In the genomic region with DNA sequence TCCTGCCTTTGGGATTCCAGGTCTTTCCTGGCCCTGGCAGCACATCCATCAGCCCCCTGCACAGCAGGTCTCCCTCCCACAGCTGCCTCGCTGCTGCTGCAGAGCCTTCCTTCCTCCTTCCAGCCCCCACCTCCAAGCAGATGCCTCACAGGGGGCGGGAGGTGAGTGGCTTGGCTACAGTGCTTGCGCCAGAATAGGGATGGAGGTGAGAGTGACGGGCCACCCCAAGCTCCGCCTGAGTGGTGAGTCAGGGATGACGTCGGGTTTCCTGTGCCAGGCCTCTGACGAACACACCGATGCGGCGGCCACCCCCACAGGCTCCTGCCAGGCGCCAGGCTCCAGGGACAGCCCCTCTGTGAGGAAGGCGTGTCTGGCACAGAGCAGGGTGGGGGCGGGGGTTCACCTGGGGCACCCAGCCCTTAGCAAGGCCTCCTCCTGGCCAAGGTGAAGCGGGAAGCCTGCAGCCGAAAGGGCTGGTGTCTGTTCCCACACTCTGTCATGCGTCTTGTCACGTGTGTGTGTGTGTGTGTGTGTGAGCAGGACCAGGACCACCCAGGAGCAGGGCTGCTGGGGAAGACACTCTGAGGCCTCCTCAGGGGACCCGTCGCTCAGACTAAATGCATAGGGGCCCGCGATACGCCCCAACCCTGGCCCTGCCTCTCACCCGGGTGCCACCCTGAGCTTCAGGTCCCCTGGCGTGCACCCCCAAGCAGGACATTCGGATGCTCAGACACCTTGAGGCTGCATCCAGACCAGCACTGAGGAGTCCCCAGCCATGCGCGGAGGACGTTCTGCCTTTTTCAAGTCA, we compare ENCODE assay signal across 1 cellular context.
TF ChIP-seq lines count a peak whose summit lies in the region.

No MANE protein-coding gene starts in this region.

TF ChIP-seq in GM12878, 131 proteins besides CTCF, POLR2A, EP300 and RAD21 (continued from another document):
- TF ChIP-seq, protein P1, sequence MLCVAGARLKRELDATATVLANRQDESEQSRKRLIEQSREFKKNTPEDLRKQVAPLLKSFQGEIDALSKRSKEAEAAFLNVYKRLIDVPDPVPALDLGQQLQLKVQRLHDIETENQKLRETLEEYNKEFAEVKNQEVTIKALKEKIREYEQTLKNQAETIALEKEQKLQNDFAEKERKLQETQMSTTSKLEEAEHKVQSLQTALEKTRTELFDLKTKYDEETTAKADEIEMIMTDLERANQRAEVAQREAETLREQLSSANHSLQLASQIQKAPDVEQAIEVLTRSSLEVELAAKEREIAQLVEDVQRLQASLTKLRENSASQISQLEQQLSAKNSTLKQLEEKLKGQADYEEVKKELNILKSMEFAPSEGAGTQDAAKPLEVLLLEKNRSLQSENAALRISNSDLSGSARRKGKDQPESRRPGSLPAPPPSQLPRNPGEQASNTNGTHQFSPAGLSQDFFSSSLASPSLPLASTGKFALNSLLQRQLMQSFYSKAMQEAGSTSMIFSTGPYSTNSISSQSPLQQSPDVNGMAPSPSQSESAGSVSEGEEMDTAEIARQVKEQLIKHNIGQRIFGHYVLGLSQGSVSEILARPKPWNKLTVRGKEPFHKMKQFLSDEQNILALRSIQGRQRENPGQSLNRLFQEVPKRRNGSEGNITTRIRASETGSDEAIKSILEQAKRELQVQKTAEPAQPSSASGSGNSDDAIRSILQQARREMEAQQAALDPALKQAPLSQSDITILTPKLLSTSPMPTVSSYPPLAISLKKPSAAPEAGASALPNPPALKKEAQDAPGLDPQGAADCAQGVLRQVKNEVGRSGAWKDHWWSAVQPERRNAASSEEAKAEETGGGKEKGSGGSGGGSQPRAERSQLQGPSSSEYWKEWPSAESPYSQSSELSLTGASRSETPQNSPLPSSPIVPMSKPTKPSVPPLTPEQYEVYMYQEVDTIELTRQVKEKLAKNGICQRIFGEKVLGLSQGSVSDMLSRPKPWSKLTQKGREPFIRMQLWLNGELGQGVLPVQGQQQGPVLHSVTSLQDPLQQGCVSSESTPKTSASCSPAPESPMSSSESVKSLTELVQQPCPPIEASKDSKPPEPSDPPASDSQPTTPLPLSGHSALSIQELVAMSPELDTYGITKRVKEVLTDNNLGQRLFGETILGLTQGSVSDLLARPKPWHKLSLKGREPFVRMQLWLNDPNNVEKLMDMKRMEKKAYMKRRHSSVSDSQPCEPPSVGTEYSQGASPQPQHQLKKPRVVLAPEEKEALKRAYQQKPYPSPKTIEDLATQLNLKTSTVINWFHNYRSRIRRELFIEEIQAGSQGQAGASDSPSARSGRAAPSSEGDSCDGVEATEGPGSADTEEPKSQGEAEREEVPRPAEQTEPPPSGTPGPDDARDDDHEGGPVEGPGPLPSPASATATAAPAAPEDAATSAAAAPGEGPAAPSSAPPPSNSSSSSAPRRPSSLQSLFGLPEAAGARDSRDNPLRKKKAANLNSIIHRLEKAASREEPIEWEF (IDR thresholded peaks at IDR 0.05; ENCODE audit: insufficient replicate concordance, low read depth, low read length) = no peak
- TF ChIP-seq SREBF2 (IDR thresholded peaks at IDR 0.05; ENCODE audit: low read length) (no peak), NR2F1 (conservative IDR thresholded peaks at IDR 0.05) (0 out of 2 replicates have a peak, but pooled peaks have one; percentile 53), YY1 (IDR thresholded peaks at IDR 0.05; ENCODE audit: low read depth, low read length) (no peak), SUZ12 (IDR thresholded peaks at IDR 0.05; ENCODE audit: unreplicated experiment) (no peak), TCF7 (IDR thresholded peaks at IDR 0.05; ENCODE audit: borderline replicate concordance) (no peak), CEBPB (IDR thresholded peaks at IDR 0.05; ENCODE audit: borderline replicate concordance in 1 of 2, low read depth in 2 of 2, low read length in 2 of 2) (no peak), TBL1XR1 (IDR thresholded peaks at IDR 0.05; ENCODE audit: low read depth, low read length) (peak; percentile 53; the same call in 1 of the 2 replicates), RCOR1 (conservative IDR thresholded peaks at IDR 0.05; ENCODE audit: low read depth, low read length) (no peak), IKZF1 (conservative IDR thresholded peaks at IDR 0.05) (peak; percentile 87), NR2C2 (IDR thresholded peaks at IDR 0.05; ENCODE audit: borderline replicate concordance, control insufficient read depth, insufficient read length, low read depth) (no peak), GABPA (IDR thresholded peaks at IDR 0.05; ENCODE audit: low read depth) (no peak), HDAC6 (IDR thresholded peaks at IDR 0.05; ENCODE audit: unreplicated experiment) (no peak), KDM1A (IDR thresholded peaks at IDR 0.05; ENCODE audit: borderline replicate concordance) (no peak), YBX1 (IDR thresholded peaks at IDR 0.05) (no peak), RBBP5 (conservative IDR thresholded peaks at IDR 0.05) (no peak), NR2C1 (IDR thresholded peaks at IDR 0.05) (no peak), LARP7 (IDR thresholded peaks at IDR 0.05) (peak; percentile 48; the same call in 1 of the 2 replicates), SMAD1 (IDR thresholded peaks at IDR 0.05; ENCODE audit: low read depth, partially characterized antibody) (peak; percentile 86), RB1 (IDR thresholded peaks at IDR 0.05; ENCODE audit: borderline replicate concordance) (0 out of 2 replicates have a peak, but pooled peaks have one; percentile 74), SIX5 (IDR thresholded peaks at IDR 0.05; ENCODE audit: low read depth, low read length, severe bottlenecking) (no peak), MEF2A (IDR thresholded peaks at IDR 0.05; ENCODE audit: insufficient read depth, low read depth, low read length) (no peak), FOS (IDR thresholded peaks at IDR 0.05; ENCODE audit: borderline replicate concordance, extremely low read depth, insufficient read length) (no peak), NFYA (IDR thresholded peaks at IDR 0.05; ENCODE audit: borderline replicate concordance, low read depth, low read length) (no peak), RUNX3 (IDR thresholded peaks at IDR 0.05; ENCODE audit: low read length) (no peak), MEF2B (IDR thresholded peaks at IDR 0.05; ENCODE audit: partially characterized antibody, poor library complexity, severe bottlenecking) (peak; percentile 73), EGR1 (IDR thresholded peaks at IDR 0.05; ENCODE audit: borderline replicate concordance in 1 of 2, low read depth in 2 of 2, low read length in 2 of 2) (peak in 1 of 2 experiments; percentile 53; a peak in 2 of 3 replicates), ZNF24 (IDR thresholded peaks at IDR 0.05) (no peak), FOXK2 (IDR thresholded peaks at IDR 0.05) (no peak)
- TF ChIP-seq, protein P2, sequence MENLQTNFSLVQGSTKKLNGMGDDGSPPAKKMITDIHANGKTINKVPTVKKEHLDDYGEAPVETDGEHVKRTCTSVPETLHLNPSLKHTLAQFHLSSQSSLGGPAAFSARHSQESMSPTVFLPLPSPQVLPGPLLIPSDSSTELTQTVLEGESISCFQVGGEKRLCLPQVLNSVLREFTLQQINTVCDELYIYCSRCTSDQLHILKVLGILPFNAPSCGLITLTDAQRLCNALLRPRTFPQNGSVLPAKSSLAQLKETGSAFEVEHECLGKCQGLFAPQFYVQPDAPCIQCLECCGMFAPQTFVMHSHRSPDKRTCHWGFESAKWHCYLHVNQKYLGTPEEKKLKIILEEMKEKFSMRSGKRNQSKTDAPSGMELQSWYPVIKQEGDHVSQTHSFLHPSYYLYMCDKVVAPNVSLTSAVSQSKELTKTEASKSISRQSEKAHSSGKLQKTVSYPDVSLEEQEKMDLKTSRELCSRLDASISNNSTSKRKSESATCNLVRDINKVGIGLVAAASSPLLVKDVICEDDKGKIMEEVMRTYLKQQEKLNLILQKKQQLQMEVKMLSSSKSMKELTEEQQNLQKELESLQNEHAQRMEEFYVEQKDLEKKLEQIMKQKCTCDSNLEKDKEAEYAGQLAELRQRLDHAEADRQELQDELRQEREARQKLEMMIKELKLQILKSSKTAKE (IDR thresholded peaks at IDR 0.05; ENCODE audit: low read depth, poor library complexity, severe bottlenecking) = peak; percentile 19
- TF ChIP-seq, protein P3, sequence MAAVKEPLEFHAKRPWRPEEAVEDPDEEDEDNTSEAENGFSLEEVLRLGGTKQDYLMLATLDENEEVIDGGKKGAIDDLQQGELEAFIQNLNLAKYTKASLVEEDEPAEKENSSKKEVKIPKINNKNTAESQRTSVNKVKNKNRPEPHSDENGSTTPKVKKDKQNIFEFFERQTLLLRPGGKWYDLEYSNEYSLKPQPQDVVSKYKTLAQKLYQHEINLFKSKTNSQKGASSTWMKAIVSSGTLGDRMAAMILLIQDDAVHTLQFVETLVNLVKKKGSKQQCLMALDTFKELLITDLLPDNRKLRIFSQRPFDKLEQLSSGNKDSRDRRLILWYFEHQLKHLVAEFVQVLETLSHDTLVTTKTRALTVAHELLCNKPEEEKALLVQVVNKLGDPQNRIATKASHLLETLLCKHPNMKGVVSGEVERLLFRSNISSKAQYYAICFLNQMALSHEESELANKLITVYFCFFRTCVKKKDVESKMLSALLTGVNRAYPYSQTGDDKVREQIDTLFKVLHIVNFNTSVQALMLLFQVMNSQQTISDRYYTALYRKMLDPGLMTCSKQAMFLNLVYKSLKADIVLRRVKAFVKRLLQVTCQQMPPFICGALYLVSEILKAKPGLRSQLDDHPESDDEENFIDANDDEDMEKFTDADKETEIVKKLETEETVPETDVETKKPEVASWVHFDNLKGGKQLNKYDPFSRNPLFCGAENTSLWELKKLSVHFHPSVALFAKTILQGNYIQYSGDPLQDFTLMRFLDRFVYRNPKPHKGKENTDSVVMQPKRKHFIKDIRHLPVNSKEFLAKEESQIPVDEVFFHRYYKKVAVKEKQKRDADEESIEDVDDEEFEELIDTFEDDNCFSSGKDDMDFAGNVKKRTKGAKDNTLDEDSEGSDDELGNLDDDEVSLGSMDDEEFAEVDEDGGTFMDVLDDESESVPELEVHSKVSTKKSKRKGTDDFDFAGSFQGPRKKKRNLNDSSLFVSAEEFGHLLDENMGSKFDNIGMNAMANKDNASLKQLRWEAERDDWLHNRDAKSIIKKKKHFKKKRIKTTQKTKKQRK (IDR thresholded peaks at IDR 0.05; ENCODE audit: low read depth, low read length) = no peak
- TF ChIP-seq, protein P4, sequence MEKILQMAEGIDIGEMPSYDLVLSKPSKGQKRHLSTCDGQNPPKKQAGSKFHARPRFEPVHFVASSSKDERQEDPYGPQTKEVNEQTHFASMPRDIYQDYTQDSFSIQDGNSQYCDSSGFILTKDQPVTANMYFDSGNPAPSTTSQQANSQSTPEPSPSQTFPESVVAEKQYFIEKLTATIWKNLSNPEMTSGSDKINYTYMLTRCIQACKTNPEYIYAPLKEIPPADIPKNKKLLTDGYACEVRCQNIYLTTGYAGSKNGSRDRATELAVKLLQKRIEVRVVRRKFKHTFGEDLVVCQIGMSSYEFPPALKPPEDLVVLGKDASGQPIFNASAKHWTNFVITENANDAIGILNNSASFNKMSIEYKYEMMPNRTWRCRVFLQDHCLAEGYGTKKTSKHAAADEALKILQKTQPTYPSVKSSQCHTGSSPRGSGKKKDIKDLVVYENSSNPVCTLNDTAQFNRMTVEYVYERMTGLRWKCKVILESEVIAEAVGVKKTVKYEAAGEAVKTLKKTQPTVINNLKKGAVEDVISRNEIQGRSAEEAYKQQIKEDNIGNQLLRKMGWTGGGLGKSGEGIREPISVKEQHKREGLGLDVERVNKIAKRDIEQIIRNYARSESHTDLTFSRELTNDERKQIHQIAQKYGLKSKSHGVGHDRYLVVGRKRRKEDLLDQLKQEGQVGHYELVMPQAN (conservative IDR thresholded peaks at IDR 0.05) = no peak
- TF ChIP-seq, protein P5, sequence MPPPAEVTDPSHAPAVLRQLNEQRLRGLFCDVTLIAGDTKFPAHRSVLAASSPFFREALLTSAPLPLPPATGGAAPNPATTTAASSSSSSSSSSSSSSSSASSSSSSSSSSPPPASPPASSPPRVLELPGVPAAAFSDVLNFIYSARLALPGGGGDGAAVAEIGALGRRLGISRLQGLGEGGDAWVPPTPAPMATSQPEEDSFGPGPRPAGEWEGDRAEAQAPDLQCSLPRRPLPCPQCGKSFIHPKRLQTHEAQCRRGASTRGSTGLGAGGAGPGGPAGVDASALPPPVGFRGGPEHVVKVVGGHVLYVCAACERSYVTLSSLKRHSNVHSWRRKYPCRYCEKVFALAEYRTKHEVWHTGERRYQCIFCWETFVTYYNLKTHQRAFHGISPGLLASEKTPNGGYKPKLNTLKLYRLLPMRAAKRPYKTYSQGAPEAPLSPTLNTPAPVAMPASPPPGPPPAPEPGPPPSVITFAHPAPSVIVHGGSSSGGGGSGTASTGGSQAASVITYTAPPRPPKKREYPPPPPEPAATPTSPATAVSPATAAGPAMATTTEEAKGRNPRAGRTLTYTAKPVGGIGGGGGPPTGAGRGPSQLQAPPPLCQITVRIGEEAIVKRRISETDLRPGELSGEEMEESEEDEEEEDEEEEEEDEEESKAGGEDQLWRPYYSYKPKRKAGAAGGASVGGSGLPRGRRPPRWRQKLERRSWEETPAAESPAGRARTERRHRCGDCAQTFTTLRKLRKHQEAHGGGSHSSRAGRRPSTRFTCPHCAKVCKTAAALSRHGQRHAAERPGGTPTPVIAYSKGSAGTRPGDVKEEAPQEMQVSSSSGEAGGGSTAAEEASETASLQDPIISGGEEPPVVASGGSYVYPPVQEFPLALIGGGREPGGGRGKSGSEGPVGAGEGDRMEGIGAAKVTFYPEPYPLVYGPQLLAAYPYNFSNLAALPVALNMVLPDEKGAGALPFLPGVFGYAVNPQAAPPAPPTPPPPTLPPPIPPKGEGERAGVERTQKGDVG (CRISPR knock-in tag; IDR thresholded peaks at IDR 0.05) = no peak
